ENCODE assay signal across 8 cellular contexts in genomic region chr9:132669329-132669635, GRCh38. TPM values are rescaled to one million over a fixed set of nuclear protein-coding genes. Genes with fewer than 3 reads are reported as not detected.
DNase-seq lines count a peak whose midpoint lies in the region; ATAC-seq and TF ChIP-seq lines count a peak whose summit lies in the region.

No MANE protein-coding gene starts in this region.

- peak overlapping the region; percentile 91 for H3K4me3 Mint-ChIP-seq in CD8-positive, alpha-beta T cell

- POLR2A ChIA-PET in CD8-positive, alpha-beta T cell (lab: Charles Lee) = interaction anchor here (0.6 to 3.2 kb wide), 8 partner anchors 9 to 1356 kb away, joined by 3 to 12 read pairs (median 4); partner anchors contain the start of genes GTF3C5 and SPACA9
- POLR2A ChIA-PET in PC-9 (lab: Charles Lee; ENCODE audit: unreplicated experiment) = interaction anchor here (0.7 to 1.2 kb wide), 4 partner anchors 18 to 445 kb away, joined by 3 to 10 read pairs (median 4); partner anchors contain the start of genes GTF3C5 and SETX

- no peaks in the 10 kb centered on the region for H3K9me3 ChIP-seq in CD8-positive, alpha-beta T cell (ENCODE audit: low read length)
- H3K9me3 ChIP-seq in PC-9 (ENCODE audit: insufficient read depth, low read depth) (no peaks in the 10 kb centered on the region), osteoblast (ENCODE audit: low read depth, low read length) (no peaks in the 10 kb centered on the region)

- CTCF ChIA-PET in CD8-positive, alpha-beta T cell (lab: Charles Lee) = interaction anchor here (0.7 to 2.4 kb wide), 2 partner anchors 10 to 275 kb away, joined by 3 to 9 read pairs; partner anchors contain the start of gene TSC1
- CTCF ChIA-PET in PC-9 (lab: Charles Lee) = interaction anchor here (0.6 to 2.3 kb wide), 5 partner anchors 17 to 1112 kb away, joined by 3 to 9 read pairs (median 5); no protein-coding TSS in a partner anchor

- H3K4me3 ChIP-seq in CD8-positive, alpha-beta T cell (ENCODE audit: low read depth, low read length) = peak overlapping the region; percentile 100
- H3K4me3 ChIP-seq in PC-9 (peak overlapping the region; percentile 85), epithelial cell of esophagus (ENCODE audit: low read length) (peak overlapping the region; percentile 92), osteoblast (ENCODE audit: insufficient read depth, low read length) (peak overlapping the region; percentile 98)

- H3K27me3 Mint-ChIP-seq in CD8-positive, alpha-beta T cell (ENCODE audit: low read depth) = no peaks in the 10 kb centered on the region

- BruUV-seq in PC-9 (replicated peaks; lab: Mats Ljungman, UMichigan) = TSS peak; percentile 64

- H2AFZ ChIP-seq in PC-9 (peak overlapping the region; percentile 96), osteoblast (ENCODE audit: low read length) (peak overlapping the region; percentile 97)

- H3K4me2 ChIP-seq in PC-9 (peak overlapping the region; percentile 90), osteoblast (ENCODE audit: insufficient read depth, low read length) (peak overlapping the region; percentile 83)

- TF ChIP-seq CTCF in CD8-positive, alpha-beta T cell (IDR thresholded peaks at IDR 0.05) = no peak
- TF ChIP-seq CTCF in PC-9 (conservative IDR thresholded peaks at IDR 0.05) (no peak), epithelial cell of esophagus (IDR thresholded peaks at IDR 0.05; ENCODE audit: insufficient read depth, low read depth, low read length, missing control alignments) (no peak), osteoblast (IDR thresholded peaks at IDR 0.05; ENCODE audit: extremely low read depth, low read depth, low read length) (no peak)

- no peaks in the 10 kb centered on the region for H3K27me3 ChIP-seq in CD8-positive, alpha-beta T cell (ENCODE audit: insufficient read depth, low read length)
- H3K27me3 ChIP-seq in PC-9 (ENCODE audit: insufficient read depth, low read depth) = no peaks in the 10 kb centered on the region
- H3K27me3 ChIP-seq in osteoblast (ENCODE audit: insufficient read depth, low read length) = no peaks in the 10 kb centered on the region

- H3K9me2 ChIP-seq in PC-9 (ENCODE audit: insufficient read depth) = no peaks in the 10 kb centered on the region

- peak overlapping the region; percentile 99 for H3K27ac ChIP-seq in CD8-positive, alpha-beta T cell (ENCODE audit: low read depth, low read length)
- H3K27ac ChIP-seq in PC-9 = peak overlapping the region; percentile 90
- H3K27ac ChIP-seq in osteoblast (ENCODE audit: low read depth, low read length) = peak overlapping the region; percentile 99

- H3K36me3 Mint-ChIP-seq in CD8-positive, alpha-beta T cell = peaks cover 9% of the 10 kb centered on the region

- H3K79me2 ChIP-seq in PC-9 (ENCODE audit: low read depth) = peaks cover 92% of the 10 kb centered on the region
- peaks cover 82% of the 10 kb centered on the region for H3K79me2 ChIP-seq in osteoblast (ENCODE audit: insufficient read depth, low read length)

- peaks cover 58% of the 10 kb centered on the region for H3K4me1 Mint-ChIP-seq in CD8-positive, alpha-beta T cell (ENCODE audit: low read depth)

- H3K9me3 Mint-ChIP-seq in CD8-positive, alpha-beta T cell = no peaks in the 10 kb centered on the region

- intact Hi-C loops in CD8-positive, alpha-beta T cell (cut with DNase I, micrococcal nuclease) = no loop called here
- intact Hi-C loops in PC-9 (cut with micrococcal nuclease; ENCODE audit: unreplicated experiment) = loop anchor here (10.0 kb wide), 1 partner anchor 236 kb away; no protein-coding TSS in a partner anchor

- DNase-seq in CD8-positive, alpha-beta T cell = no peak
- no peak for DNase-seq in PC-9
- DNase-seq in epithelial cell of esophagus (ENCODE audit: low read depth) = no peak
- no peak for DNase-seq in osteoblast (ENCODE audit: insufficient read length, low spot score, missing footprints)
- no peak for DNase-seq in epidermal melanocyte (ENCODE audit: insufficient read length, low spot score)

- H4K20me1 ChIP-seq in PC-9 (ENCODE audit: insufficient read depth) (peaks cover 25% of the 10 kb centered on the region), osteoblast (ENCODE audit: insufficient read depth, low read length) (peaks cover 40% of the 10 kb centered on the region)

- peaks cover 22% of the 10 kb centered on the region for H3K4me1 ChIP-seq in CD8-positive, alpha-beta T cell (ENCODE audit: insufficient read depth, low read length)
- H3K4me1 ChIP-seq in PC-9 (replicated peaks; ENCODE audit: insufficient read depth) = peaks cover 25% of the 10 kb centered on the region
- H3K4me1 ChIP-seq in osteoblast (ENCODE audit: insufficient read depth, low read length) = peaks cover 24% of the 10 kb centered on the region

- peaks cover 12% of the 10 kb centered on the region for H3F3A ChIP-seq in PC-9 (ENCODE audit: insufficient read depth, low read depth)

- H3K27ac Mint-ChIP-seq in CD8-positive, alpha-beta T cell = peak overlapping the region; percentile 97

- ATAC-seq in CD8-positive, alpha-beta T cell = no peak
- no peak for ATAC-seq in HG02938 (IDR thresholded peaks at IDR 0.05; ENCODE audit: unreplicated experiment)
- ATAC-seq in GM21717 (IDR thresholded peaks at IDR 0.05; ENCODE audit: unreplicated experiment) = no peak
- ATAC-seq in HG03135 (IDR thresholded peaks at IDR 0.05; ENCODE audit: unreplicated experiment) = no peak

- no peaks in the 10 kb centered on the region for H3K36me3 ChIP-seq in CD8-positive, alpha-beta T cell (ENCODE audit: insufficient read depth, low read length)
- no peaks in the 10 kb centered on the region for H3K36me3 ChIP-seq in PC-9 (ENCODE audit: low read depth)
- no peaks in the 10 kb centered on the region for H3K36me3 ChIP-seq in osteoblast (ENCODE audit: insufficient read depth, low read length)

RNA-seq across cellular contexts. Expression of gene DDX31, which starts 0.5 kb away (rescaled TPM):
- total RNA-seq in CD8-positive, alpha-beta T cell = 10 to 100 TPM; 14.1 to 15.6 TPM
- 19.2 and 21.5 TPM in 2 replicates for total RNA-seq in PC-9 (2021)
- 10.9 and 11.6 TPM in 2 replicates for total RNA-seq in osteoblast

RNA-seq across cellular contexts. Expression of gene GTF3C4, which starts 1.0 kb away (rescaled TPM):
- total RNA-seq in CD8-positive, alpha-beta T cell = 10 to 100 TPM; 14.5 to 16.1 TPM
- total RNA-seq in PC-9 (2021) = 24.7 and 26.9 TPM in 2 replicates
- 18.0 and 21.7 TPM in 2 replicates for total RNA-seq in osteoblast
